ENCODE assay signal across 14 cellular contexts in genomic region chr12:6198556-6198955, GRCh38. TPM values are rescaled to one million over a fixed set of nuclear protein-coding genes. Genes with fewer than 3 reads are reported as not detected.
DNase-seq lines count a peak whose midpoint lies in the region; ATAC-seq and TF ChIP-seq lines count a peak whose summit lies in the region.
"Had no signal": no experiment of that assay in that cellular context is flagged by ENCODE, and none has a peak within 500 bp of the region (broad histone marks: within the 10 kb centered on the region; RNA-seq: fewer than 3 reads in every experiment).

No MANE protein-coding gene starts in this region.

- peak overlapping the region; percentile 66 for H3K27ac Mint-ChIP-seq in Calu3 (ENCODE audit: unreplicated experiment)
- H3K27ac Mint-ChIP-seq in activated CD4-positive, alpha-beta T cell treated with anti-CD3 and anti-CD28 coated beads for 36 hours: no peak overlapping the region
- H3K27ac Mint-ChIP-seq: stimulated activated naive B cell treated with anti-CD40 and anti-IgM and Interleukin-4, amounts not matched to agents 10 μg/mL and 1 μg/mL and 100 μg/mL, for 72 hours had no signal

- H3K4me3 ChIP-seq in iPS-15b (ENCODE audit: low read depth, low read length): peak overlapping the region; percentile 7
- H3K4me3 ChIP-seq in stomach smooth muscle (ENCODE audit: low read length in 2 of 2): peak overlapping the region in 1 of 2 donors; percentile 94
- H3K4me3 ChIP-seq: K562 had no signal

- peak overlapping the region; percentile 98 for H3K27ac ChIP-seq in VCaP
- peak overlapping the region; percentile 97 for H3K27ac ChIP-seq in stomach smooth muscle (ENCODE audit: low read length)
- H3K27ac ChIP-seq: neutrophil had no signal

- H3K4me3 Mint-ChIP-seq in Calu3 (ENCODE audit: low read depth, unreplicated experiment): peak overlapping the region; percentile 82
- no peak overlapping the region for H3K4me3 Mint-ChIP-seq in activated CD4-positive, alpha-beta T cell treated with anti-CD3 and anti-CD28 coated beads for 36 hours

- no peaks in the 10 kb centered on the region for H3K9me3 ChIP-seq in iPS-15b (ENCODE audit: control insufficient read depth, insufficient read depth, low read length)
- H3K9me3 ChIP-seq in stomach smooth muscle (ENCODE audit: control insufficient read depth in 2 of 2, low read length in 2 of 2): no peaks in the 10 kb centered on the region
- H3K9me3 ChIP-seq: neutrophil had no signal

- peaks cover 28% of the 10 kb centered on the region for H3K4me1 ChIP-seq in iPS-15b (ENCODE audit: control insufficient read depth, insufficient read depth, low read length)
- H3K4me1 ChIP-seq in stomach smooth muscle (ENCODE audit: control insufficient read depth, insufficient read depth, low read length): peaks cover 57% of the 10 kb centered on the region

- ATAC-seq in activated CD4-positive, alpha-beta T cell treated with anti-CD3 and anti-CD28 coated beads for 36 hours: no peak
- no peak for ATAC-seq in GM21423 (IDR thresholded peaks at IDR 0.05; ENCODE audit: unreplicated experiment)
- ATAC-seq: K562; stimulated activated naive B cell treated with anti-CD40 and anti-IgM and Interleukin-4, amounts not matched to agents 10 μg/mL and 1 μg/mL and 100 μg/mL, for 72 hours had no signal

- H3K36me3 Mint-ChIP-seq in Calu3 (ENCODE audit: insufficient read depth, unreplicated experiment): peaks cover 33% of the 10 kb centered on the region
- H3K36me3 Mint-ChIP-seq in activated CD4-positive, alpha-beta T cell treated with anti-CD3 and anti-CD28 coated beads for 36 hours (ENCODE audit: low read depth): no peaks in the 10 kb centered on the region
- H3K36me3 Mint-ChIP-seq: stimulated activated naive B cell treated with anti-CD40 and anti-IgM and Interleukin-4, amounts not matched to agents 10 μg/mL and 1 μg/mL and 100 μg/mL, for 72 hours had no signal

- H3K9ac ChIP-seq in iPS-15b (ENCODE audit: low read depth, low read length): no peak overlapping the region
- peak overlapping the region; percentile 92 to 94 for H3K9ac ChIP-seq in stomach smooth muscle (ENCODE audit: low read length in 2 of 2)

- CTCF ChIA-PET in Calu3 (lab: Charles Lee): interaction anchor here (0.5 to 1.1 kb wide), 3 partner anchors 30 to 132 kb away, joined by 3 read pairs; no protein-coding TSS in a partner anchor
- CTCF ChIA-PET in activated CD4-positive, alpha-beta T cell treated with anti-CD3 and anti-CD28 coated beads for 36 hours (lab: Charles Lee): interaction anchor here (0.6 to 8.3 kb wide), 3 partner anchors 8 to 139 kb away, joined by 3 to 127 read pairs (median 4); no protein-coding TSS in a partner anchor

- no peaks in the 10 kb centered on the region for H3K36me3 ChIP-seq in iPS-15b (ENCODE audit: control insufficient read depth, insufficient read depth, low read length)
- H3K36me3 ChIP-seq in stomach smooth muscle (ENCODE audit: control insufficient read depth in 2 of 2, insufficient read depth in 2 of 2, low read length in 2 of 2): peaks cover 0 to 2% of the 10 kb centered on the region in 2 donors
- H3K36me3 ChIP-seq: neutrophil had no signal

- no peaks in the 10 kb centered on the region for H3K9me3 Mint-ChIP-seq in Calu3 (ENCODE audit: low read depth, unreplicated experiment)
- H3K9me3 Mint-ChIP-seq in activated CD4-positive, alpha-beta T cell treated with anti-CD3 and anti-CD28 coated beads for 36 hours (ENCODE audit: low read depth): no peaks in the 10 kb centered on the region
- H3K9me3 Mint-ChIP-seq: stimulated activated naive B cell treated with anti-CD40 and anti-IgM and Interleukin-4, amounts not matched to agents 10 μg/mL and 1 μg/mL and 100 μg/mL, for 72 hours had no signal

- DNase-seq in Calu3 (no peak), activated gamma-delta T cell (lab: John Stamatoyannopoulos, UW) (no peak), A172 (ENCODE audit: low spot score) (no peak)
- DNase-seq in activated CD4-positive, alpha-beta T cell treated with anti-CD3 and anti-CD28 coated beads for 36 hours: no peak
- DNase-seq: DMS53; NCI-H146; NCI-H446 treated with DMSO at 0.1 percent for 48 hours; stimulated activated naive B cell treated with anti-CD40 and anti-IgM and Interleukin-4, amounts not matched to agents 10 μg/mL and 1 μg/mL and 100 μg/mL, for 72 hours had no signal

- intact Hi-C loops in Calu3 (cut with micrococcal nuclease; ENCODE audit: unreplicated experiment): no loop called here
- intact Hi-C loops in activated CD4-positive, alpha-beta T cell treated with anti-CD3 and anti-CD28 coated beads for 36 hours (cut with DNase I, micrococcal nuclease): loop anchor here (5.0 kb wide), 2 partner anchors 136 to 211 kb away; no protein-coding TSS in a partner anchor

- peaks cover 3% of the 10 kb centered on the region for H3K27me3 Mint-ChIP-seq in Calu3 (ENCODE audit: unreplicated experiment)
- H3K27me3 Mint-ChIP-seq in activated CD4-positive, alpha-beta T cell treated with anti-CD3 and anti-CD28 coated beads for 36 hours: peaks cover 32% of the 10 kb centered on the region

- no peak for TF ChIP-seq CTCF in Calu3 (IDR thresholded peaks at IDR 0.05; ENCODE audit: unreplicated experiment)
- no peak for TF ChIP-seq CTCF in VCaP (conservative IDR thresholded peaks at IDR 0.05)

- H3K27me3 ChIP-seq in iPS-15b (ENCODE audit: control insufficient read depth, insufficient read depth, low read length) (peaks cover 8% of the 10 kb centered on the region), stomach smooth muscle (ENCODE audit: control insufficient read depth in 1 of 2, insufficient read depth in 2 of 2, low read length in 2 of 2) (no peaks in the 10 kb centered on the region)

- peaks cover 56% of the 10 kb centered on the region for H3K4me1 Mint-ChIP-seq in Calu3 (ENCODE audit: low read depth, unreplicated experiment)
- H3K4me1 Mint-ChIP-seq in activated CD4-positive, alpha-beta T cell treated with anti-CD3 and anti-CD28 coated beads for 36 hours: peaks cover 18% of the 10 kb centered on the region

- no TSS peak for BruUV-seq in Calu3 (replicated peaks; lab: Mats Ljungman, UMichigan)

- POLR2A ChIA-PET in activated CD4-positive, alpha-beta T cell treated with anti-CD3 and anti-CD28 coated beads for 36 hours (lab: Charles Lee): no interaction called here

RNA-seq across cellular contexts. Expression of gene CD9, which starts 1.6 kb away (rescaled TPM):
- 124 and 128 TPM in 2 replicates for total RNA-seq in Calu3 (2022)
- total RNA-seq in activated CD4-positive, alpha-beta T cell treated with anti-CD3 and anti-CD28 coated beads for 36 hours: 10 to 100 TPM; 11.5 to 12.8 TPM
- 107 and 128 TPM in 2 replicates for total RNA-seq in A172 (2014; rRNA removed; shearing (Covaris generic))
